Comparison of ENCODE assay signal across 2 cellular contexts in genomic region chr2:204470621-204471196, GRCh38.
TF ChIP-seq lines count a peak whose summit lies in the region.

No MANE protein-coding gene starts in this region.

TF ChIP-seq in IMR-90, 13 proteins besides CTCF, POLR2A, EP300 and RAD21:
- TF ChIP-seq ELK1 (IDR thresholded peaks at IDR 0.05; ENCODE audit: borderline replicate concordance, low read depth, low read length) = no peak
- TF ChIP-seq NFE2L2 (IDR thresholded peaks at IDR 0.05; ENCODE audit: low read depth, low read length) = no peak
- TF ChIP-seq RFX5 (IDR thresholded peaks at IDR 0.05; ENCODE audit: low read depth, low read length) = no peak
- TF ChIP-seq MXI1 (IDR thresholded peaks at IDR 0.05; ENCODE audit: borderline replicate concordance, low read depth, low read length) = no peak
- TF ChIP-seq CHD1 (IDR thresholded peaks at IDR 0.05; ENCODE audit: low read depth, low read length) = no peak
- TF ChIP-seq USF2 (IDR thresholded peaks at IDR 0.05; ENCODE audit: low read depth, low read length) = no peak
- no peak for TF ChIP-seq FOS (IDR thresholded peaks at IDR 0.05; ENCODE audit: low read depth, low read length)
- no peak for TF ChIP-seq BHLHE40 (IDR thresholded peaks at IDR 0.05; ENCODE audit: low read depth, low read length)
- no peak for TF ChIP-seq CEBPB (IDR thresholded peaks at IDR 0.05; ENCODE audit: low read depth, low read length)
- no peak for TF ChIP-seq MAZ (IDR thresholded peaks at IDR 0.05; ENCODE audit: borderline replicate concordance, low read depth, low read length)
- TF ChIP-seq RCOR1 (IDR thresholded peaks at IDR 0.05; ENCODE audit: insufficient replicate concordance, low read length) = no peak
- TF ChIP-seq MAFK (IDR thresholded peaks at IDR 0.05; ENCODE audit: low read depth, low read length) = no peak

TF ChIP-seq in K562, 482 proteins besides CTCF, POLR2A, EP300 and RAD21 (continues in another document):
- TF ChIP-seq TFAM (CRISPR knock-in tag; conservative IDR thresholded peaks at IDR 0.05) (no peak), ZZZ3 (IDR thresholded peaks at IDR 0.05) (no peak), ZBTB9 (CRISPR knock-in tag; IDR thresholded peaks at IDR 0.05) (no peak), ZNF395 (CRISPR knock-in tag; IDR thresholded peaks at IDR 0.05) (peak; percentile 76; the same call in 1 of the 2 replicates), ID3 (CRISPR knock-in tag; IDR thresholded peaks at IDR 0.05) (no peak), ID3 (tag; IDR thresholded peaks at IDR 0.05) (no peak), IFI16 (CRISPR knock-in tag; IDR thresholded peaks at IDR 0.05) (no peak), ZNF592 (IDR thresholded peaks at IDR 0.05) (no peak; the same call in 1 of the 2 replicates), TAF7 (tag; IDR thresholded peaks at IDR 0.05) (0 out of 2 replicates have a peak, but pooled peaks have one; percentile 3), ZNF699 (CRISPR knock-in tag; IDR thresholded peaks at IDR 0.05; ENCODE audit: insufficient replicate concordance) (no peak), HDAC8 (tag; IDR thresholded peaks at IDR 0.05) (peak; percentile 80; the same call in 1 of the 2 replicates), ZNF436 (CRISPR knock-in tag; IDR thresholded peaks at IDR 0.05) (no peak), ZFP36 (IDR thresholded peaks at IDR 0.05; ENCODE audit: low read depth, low read length, partially characterized antibody) (no peak), ESRRA (IDR thresholded peaks at IDR 0.05; ENCODE audit: borderline replicate concordance, low read depth) (no peak), GTF2A2 (tag; IDR thresholded peaks at IDR 0.05) (peak; percentile 66), SNRNP70 (optimal IDR thresholded peaks at IDR 0.05; ENCODE audit: low read depth, low read length) (no peak), BACH1 (tag; IDR thresholded peaks at IDR 0.05) (peak; percentile 88), IRF2 (CRISPR knock-in tag; IDR thresholded peaks at IDR 0.05) (no peak), ZNF740 (CRISPR knock-in tag; IDR thresholded peaks at IDR 0.05) (no peak), ZNF740 (tag; IDR thresholded peaks at IDR 0.05) (peak in 1 of 2 experiments; percentile 88; a peak in 2 of 4 replicates), VEZF1 (CRISPR knock-in tag; IDR thresholded peaks at IDR 0.05) (peak; percentile 10; the same call in 1 of the 2 replicates), PYGO2 (tag; IDR thresholded peaks at IDR 0.05) (0 out of 2 replicates have a peak, but pooled peaks have one; percentile 27), NR2C1 (IDR thresholded peaks at IDR 0.05) (no peak), NR2C1 (tag; IDR thresholded peaks at IDR 0.05) (peak; percentile 48; the same call in 1 of the 2 replicates), ZNF589 (CRISPR knock-in tag; IDR thresholded peaks at IDR 0.05; ENCODE audit: low read depth) (0 out of 2 replicates have a peak, but pooled peaks have one; percentile 34), PTTG1 (tag; IDR thresholded peaks at IDR 0.05; ENCODE audit: low read depth) (peak; percentile 77; the same call in 1 of the 2 replicates), CBFA2T3 (IDR thresholded peaks at IDR 0.05) (0 out of 2 replicates have a peak, but pooled peaks have one; percentile 9), ZNF449 (CRISPR knock-in tag; IDR thresholded peaks at IDR 0.05) (0 out of 2 replicates have a peak, but pooled peaks have one; percentile 7), POLR2AphosphoS2 (IDR thresholded peaks at IDR 0.05; ENCODE audit: low read length) (no peak), TSHZ1 (CRISPR knock-in tag; IDR thresholded peaks at IDR 0.05) (peak; percentile 63), ZNF311 (CRISPR knock-in tag; IDR thresholded peaks at IDR 0.05) (peak; percentile 69; the same call in 1 of the 2 replicates), MECOM (CRISPR knock-in tag; IDR thresholded peaks at IDR 0.05) (no peak), ZNF175 (CRISPR knock-in tag; IDR thresholded peaks at IDR 0.05; ENCODE audit: low read depth) (peak; percentile 66; the same call in 1 of the 2 replicates), NUFIP1 (IDR thresholded peaks at IDR 0.05; ENCODE audit: partially characterized antibody) (no peak), ZNF347 (CRISPR knock-in tag; IDR thresholded peaks at IDR 0.05; ENCODE audit: low read depth) (no peak), ZNF146 (CRISPR knock-in tag; IDR thresholded peaks at IDR 0.05; ENCODE audit: unreplicated experiment) (no peak), DEAF1 (CRISPR knock-in tag; IDR thresholded peaks at IDR 0.05) (no peak), DDX20 (tag; IDR thresholded peaks at IDR 0.05; ENCODE audit: low read depth) (peak; percentile 63; the same call in 1 of the 2 replicates), TARDBP (IDR thresholded peaks at IDR 0.05) (no peak), NFE2L1 (tag; IDR thresholded peaks at IDR 0.05; ENCODE audit: borderline replicate concordance, low read depth) (peak; percentile 4; the same call in 1 of the 2 replicates), NR1H2 (CRISPR knock-in tag; IDR thresholded peaks at IDR 0.05) (no peak), ZNF197 (CRISPR knock-in tag; IDR thresholded peaks at IDR 0.05; ENCODE audit: low read depth) (peak; percentile 85), HNRNPL (IDR thresholded peaks at IDR 0.05; ENCODE audit: low read depth, low read length) (no peak), PCBP1 (IDR thresholded peaks at IDR 0.05; ENCODE audit: low read depth, low read length, poor library complexity, severe bottlenecking) (no peak), HIVEP1 (CRISPR knock-in tag; IDR thresholded peaks at IDR 0.05) (peak; percentile 4; the same call in 1 of the 2 replicates), ZNF584 (CRISPR knock-in tag; IDR thresholded peaks at IDR 0.05; ENCODE audit: low read depth) (peak; percentile 90), SMAD4 (CRISPR knock-in tag; conservative IDR thresholded peaks at IDR 0.05) (0 out of 2 replicates have a peak, but pooled peaks have one; percentile 33)
